In genomic region chr19:49443366-49444099, GRCh38 we compare ENCODE assay signal across 8 cellular contexts. TPM values are rescaled to one million over a fixed set of nuclear protein-coding genes. Genes with fewer than 3 reads are reported as not detected.
A peak's percentile ranks its signal among the peaks of the same experiment; 100 is the strongest.
DNase-seq lines count a peak whose midpoint lies in the region; ATAC-seq, FAIRE-seq and TF ChIP-seq lines count a peak whose summit lies in the region.

No MANE protein-coding gene starts in this region.

- H3K4me1 ChIP-seq in adrenal gland (replicated peaks in 1 of 2) = no peaks in the 10 kb centered on the region

- H3K27ac ChIP-seq in adrenal gland = peak overlapping the region in 4 of 5 donors; percentile 5 to 90 (median 48)

- TF ChIP-seq POLR2A in GM12892 (IDR thresholded peaks at IDR 0.05; ENCODE audit: low read depth, low read length) (no peak), adrenal gland (IDR thresholded peaks at IDR 0.05) (no peak)

- H3K27me3 ChIP-seq in adrenal gland = peaks cover 12% of the 10 kb centered on the region

- ATAC-seq in HG02885 (IDR thresholded peaks at IDR 0.05; ENCODE audit: poor library complexity, unreplicated experiment) (peak; percentile 84), T-cell (replicated peaks in 1 of 4) (peak; percentile 87 to 94 (median 90)), left cardiac atrium (peak; percentile 91 to 92)

- CTCF ChIA-PET in T-cell (lab: Charles Lee) = interaction anchor here (0.5 to 1.0 kb wide), 8 partner anchors 32 to 683 kb away, joined by 3 to 8 read pairs (median 4); no protein-coding TSS in a partner anchor

- H3K27ac Mint-ChIP-seq in T-cell (peak overlapping the region; percentile 66 to 88), progenitor cell of endocrine pancreas (peak overlapping the region; percentile 87)

- H3K36me3 ChIP-seq in adrenal gland (replicated peaks in 1 of 2) = peaks cover 0 to 10% of the 10 kb centered on the region in 2 donors

- peak; percentile 97 for FAIRE-seq in GM12892 (lab: Jason Lieb, UNC)

- peak; percentile 69 to 95 (median 78) for TF ChIP-seq CTCF in adrenal gland (IDR thresholded peaks at IDR 0.05)
- TF ChIP-seq CTCF in progenitor cell of endocrine pancreas (IDR thresholded peaks at IDR 0.05; ENCODE audit: unreplicated experiment) = peak; percentile 75

- H3K9me3 ChIP-seq in adrenal gland (replicated peaks in 1 of 3) = no peaks in the 10 kb centered on the region

- H3K4me3 Mint-ChIP-seq in T-cell (peak overlapping the region; percentile 76 to 83 (median 80)), progenitor cell of endocrine pancreas (ENCODE audit: low read depth) (peak overlapping the region; percentile 75)

- 0 to 1% (median 1%) methylated on average over 15 to 47 of the region's 47 CpGs for WGBS in adrenal gland, 4 donors

- peak overlapping the region in 3 of 4 donors; percentile 15 to 65 (median 46) for H3K4me3 ChIP-seq in adrenal gland

- H3K36me3 Mint-ChIP-seq in T-cell (peaks cover 8% of the 10 kb centered on the region), progenitor cell of endocrine pancreas (ENCODE audit: insufficient read depth) (peaks cover 6% of the 10 kb centered on the region)

- H3K27me3 Mint-ChIP-seq in T-cell (peaks cover 36 to 37% of the 10 kb centered on the region in 2 donors), progenitor cell of endocrine pancreas (peaks cover 39% of the 10 kb centered on the region)

- H3K9me3 Mint-ChIP-seq in T-cell (no peaks in the 10 kb centered on the region), progenitor cell of endocrine pancreas (ENCODE audit: low read depth) (no peaks in the 10 kb centered on the region)

- H3K4me1 Mint-ChIP-seq in T-cell (peaks cover 31 to 42% (median 39%) of the 10 kb centered on the region in 3 donors), progenitor cell of endocrine pancreas (ENCODE audit: low read depth) (peaks cover 4% of the 10 kb centered on the region)

- POLR2A ChIA-PET in T-cell (lab: Charles Lee) = interaction anchor here in 1 of 2 donors (0.6 kb wide), 1 partner anchor 37 kb away, joined by 3 read pairs; no protein-coding TSS in a partner anchor

- DNase-seq in GM12892 (ENCODE audit: insufficient read length) (peak; percentile 97), NCI-H146 (lab: John Stamatoyannopoulos, UW) (peak; percentile 97), T-cell (peak; percentile 83 to 95 (median 91)), adrenal gland (peak; percentile 91 to 97 (median 95)), left cardiac atrium (peak; percentile 97), progenitor cell of endocrine pancreas (ENCODE audit: low spot score, unreplicated experiment) (peak; percentile 93), ureter (ENCODE audit: low spot score) (peak; percentile 94)

- intact Hi-C loops in adrenal gland (cut with DNase I) (loop anchor here in 1 of 2 donors (5.0 kb wide), 1 partner anchor 216 kb away; no protein-coding TSS in a partner anchor), left cardiac atrium (cut with DNase I) (loop anchor here (1.0 to 10.0 kb wide), 3 partner anchors 51 to 219 kb away; no protein-coding TSS in a partner anchor)

RNA-seq across cellular contexts. Expression of gene SLC17A7, which starts 2.2 kb away (rescaled TPM):
- polyA plus RNA-seq in GM12892 (2012; ENCODE audit: missing spikeins) = not detected
- total RNA-seq in T-cell (under 1 TPM in 2 of 5 donors, not detected in 3; 0.09 to 0.20 TPM), adrenal gland (1 to 10 TPM in 5 of 8 donors, under 1 TPM in 3; 0.43 to 9.6 (median 1.6) TPM), left cardiac atrium (1 to 10 TPM; 1.7 to 2.5 TPM), progenitor cell of endocrine pancreas (0.29 TPM in 2 replicates), ureter (0.55 TPM)
- polyA plus RNA-seq in adrenal gland = 1 to 10 TPM in 2 of 3 donors, under 1 TPM in 1; 0.18 to 1.9 (median 1.0) TPM

RNA-seq across cellular contexts. Expression of gene PIH1D1, which starts 8.1 kb away (rescaled TPM):
- polyA plus RNA-seq in GM12892 (2012; ENCODE audit: missing spikeins) = 114 TPM
- total RNA-seq in T-cell (100 to 1,000 TPM; 122 to 196 (median 163) TPM), adrenal gland (100 to 1,000 TPM in 3 of 8 donors, 10 to 100 TPM in 5; 63.1 to 131 (median 83.6) TPM), left cardiac atrium (10 to 100 TPM; 32.2 to 42.5 TPM), progenitor cell of endocrine pancreas (125 TPM in 2 replicates), ureter (47.4 TPM)
- 100 to 1,000 TPM in 1 of 3 donors, 10 to 100 TPM in 2; 26.6 to 103 (median 72.3) TPM for polyA plus RNA-seq in adrenal gland

RNA-seq across cellular contexts. Expression of gene ALDH16A1, which starts 9.5 kb away (rescaled TPM):
- 1.9 TPM for polyA plus RNA-seq in GM12892 (2012; ENCODE audit: missing spikeins)
- total RNA-seq in T-cell (10 to 100 TPM; 32.8 to 57.2 (median 46.3) TPM), adrenal gland (10 to 100 TPM; 23.8 to 47.8 (median 29.7) TPM), left cardiac atrium (10 to 100 TPM; 16.8 to 17.5 TPM), progenitor cell of endocrine pancreas (44.2 and 46.0 TPM in 2 replicates), ureter (24.0 TPM)
- 10 to 100 TPM in 2 of 3 donors, 1 to 10 TPM in 1; 3.6 to 95.5 (median 86.7) TPM for polyA plus RNA-seq in adrenal gland

RNA-seq across cellular contexts. Expression of gene GFY, which starts 18.3 kb away (rescaled TPM):
- not detected for polyA plus RNA-seq in GM12892 (2012; ENCODE audit: missing spikeins)
- total RNA-seq in T-cell = under 1 TPM in 1 of 5 donors, not detected in 4; 0.16 TPM
- not detected for total RNA-seq in adrenal gland
- not detected for polyA plus RNA-seq in adrenal gland
- not detected for total RNA-seq in left cardiac atrium
- total RNA-seq in progenitor cell of endocrine pancreas = not detected in 2 replicates
- not detected for total RNA-seq in ureter

RNA-seq across cellular contexts. Expression of gene PTH2, which starts 20.3 kb away (rescaled TPM):
- not detected for polyA plus RNA-seq in GM12892 (2012; ENCODE audit: missing spikeins)
- total RNA-seq in T-cell = not detected
- total RNA-seq in adrenal gland = not detected
- polyA plus RNA-seq in adrenal gland = not detected
- not detected for total RNA-seq in left cardiac atrium
- total RNA-seq in progenitor cell of endocrine pancreas = not detected in 2 replicates
- not detected for total RNA-seq in ureter

Comparison
In these comparisons a context has a peak if more than half of its experiments do, and no peak if none do; other contexts are left out.
1. Peak in every context shown above with its lines: DNase-seq, ATAC-seq, H3K4me3 ChIP-seq and H3K27ac ChIP-seq.